ENCODE assay signal across 10 cellular contexts in the genomic region with DNA sequence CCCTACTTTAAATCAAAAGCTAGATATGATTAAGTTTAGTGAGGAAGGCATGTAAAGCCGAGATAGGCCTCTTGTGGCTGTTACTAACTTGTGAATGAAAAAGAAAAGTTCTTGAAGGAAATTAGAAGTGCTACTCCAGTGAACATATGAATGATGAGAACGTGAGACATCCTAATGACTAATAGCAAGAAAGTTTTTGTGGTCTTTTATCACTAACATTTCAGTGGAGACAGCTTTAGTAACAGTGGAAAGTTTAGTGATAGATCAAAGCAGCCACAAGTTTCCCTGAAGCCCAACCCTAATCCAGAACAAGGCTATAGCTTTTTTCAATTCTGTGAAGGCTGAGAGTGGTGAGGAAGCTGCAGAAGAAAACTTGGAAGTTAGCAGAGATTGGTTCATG.
DNase-seq lines count a peak whose midpoint lies in the region; ATAC-seq and TF ChIP-seq lines count a peak whose summit lies in the region.
"Had no signal": no experiment of that assay in that cellular context is flagged by ENCODE, and none has a peak within 500 bp of the region (broad histone marks: within the 10 kb centered on the region; RNA-seq: fewer than 3 reads in every experiment).

No MANE protein-coding gene starts in this region.

- no peak overlapping the region for H2AFZ ChIP-seq in trophoblast cell (ENCODE audit: insufficient read depth, low read length, poor library complexity)

- TF ChIP-seq CTCF in GM06990 (IDR thresholded peaks at IDR 0.05; ENCODE audit: insufficient read depth, low read length, poor library complexity, severe bottlenecking) (no peak), fibroblast of mammary gland (conservative IDR thresholded peaks at IDR 0.05; ENCODE audit: control insufficient read depth, insufficient read depth, low read depth, low read length) (no peak)

- ATAC-seq in GM21360 (IDR thresholded peaks at IDR 0.05; ENCODE audit: unreplicated experiment) = peak; percentile 52

- no peak overlapping the region for H3K14ac ChIP-seq in trophoblast cell (ENCODE audit: low read length)

- H4K8ac ChIP-seq in trophoblast cell (ENCODE audit: low read depth, low read length) = no peak overlapping the region

- H3K27ac ChIP-seq in effector memory CD4-positive, alpha-beta T cell (ENCODE audit: insufficient read depth, low read length, poor library complexity, severe bottlenecking) = no peak overlapping the region
- H3K27ac ChIP-seq in trophoblast cell (ENCODE audit: low read depth, low read length) = no peak overlapping the region
- H3K27ac ChIP-seq: transverse colon had no signal

- no peaks in the 10 kb centered on the region for H3K9me3 ChIP-seq in effector memory CD4-positive, alpha-beta T cell (ENCODE audit: control insufficient read depth, low read length)
- no peaks in the 10 kb centered on the region for H3K9me3 ChIP-seq in trophoblast cell (ENCODE audit: insufficient read depth, low read depth, low read length)
- H3K9me3 ChIP-seq: transverse colon had no signal

- H3K4me2 ChIP-seq in trophoblast cell (ENCODE audit: low read length) = no peak overlapping the region

- DNase-seq in GM06990 (ENCODE audit: extremely low read depth, insufficient read length) (peak; percentile 28), RKO (ENCODE audit: low spot score) (peak; percentile 17), fibroblast of mammary gland (ENCODE audit: low read depth) (peak; percentile 37), NCI-H345 (lab: John Stamatoyannopoulos, UW) (no peak), trophoblast cell (no peak)
- DNase-seq in activated effector memory CD4-positive, alpha-beta T cell treated with anti-CD3 and anti-CD28 coated beads, Interleukin-2, amount 50 U/mL, for 16 hours = no peak
- DNase-seq in effector memory CD4-positive, alpha-beta T cell = no peak
- DNase-seq: NCI-H1417, transverse colon had no signal

- H3K4ac ChIP-seq in trophoblast cell (ENCODE audit: low read depth, low read length) = no peak overlapping the region

- no peak overlapping the region for H4K12ac ChIP-seq in trophoblast cell (ENCODE audit: low read depth, low read length)

- no peaks in the 10 kb centered on the region for H3K4me1 ChIP-seq in effector memory CD4-positive, alpha-beta T cell (ENCODE audit: control insufficient read depth, insufficient read depth, low read length, poor library complexity, severe bottlenecking)
- no peaks in the 10 kb centered on the region for H3K4me1 ChIP-seq in trophoblast cell (ENCODE audit: control insufficient read depth in 1 of 2, insufficient read depth in 2 of 2, low read length in 2 of 2)
- H3K4me1 ChIP-seq: transverse colon had no signal

- H3K36me3 ChIP-seq in GM06990 (ENCODE audit: control insufficient read depth, insufficient read depth, low read length) (no peaks in the 10 kb centered on the region), trophoblast cell (ENCODE audit: control insufficient read depth in 1 of 2, insufficient read depth in 2 of 2, low read length in 2 of 2) (no peaks in the 10 kb centered on the region)
- H3K36me3 ChIP-seq in effector memory CD4-positive, alpha-beta T cell (ENCODE audit: control insufficient read depth, insufficient read depth, low read length) = no peaks in the 10 kb centered on the region
- H3K36me3 ChIP-seq: transverse colon had no signal

- H3K4me3 ChIP-seq in GM06990 (replicated peaks; ENCODE audit: low read depth, low read length) (no peak overlapping the region), fibroblast of mammary gland (ENCODE audit: control insufficient read depth, low read depth, low read length) (no peak overlapping the region), trophoblast cell (ENCODE audit: low read depth, low read length) (no peak overlapping the region)
- no peak overlapping the region for H3K4me3 ChIP-seq in effector memory CD4-positive, alpha-beta T cell (ENCODE audit: insufficient read depth, low read depth, low read length, poor library complexity, severe bottlenecking)
- H3K4me3 ChIP-seq: transverse colon had no signal

- no peak overlapping the region for H2BK12ac ChIP-seq in trophoblast cell (ENCODE audit: low read length)

- no peak overlapping the region for H2AK5ac ChIP-seq in trophoblast cell (ENCODE audit: low read length)

- no peak overlapping the region for H3K18ac ChIP-seq in trophoblast cell (ENCODE audit: low read length)

- no peaks in the 10 kb centered on the region for H3K79me1 ChIP-seq in trophoblast cell (ENCODE audit: low read length)

- H2BK5ac ChIP-seq in trophoblast cell (ENCODE audit: low read depth, low read length, poor library complexity) = no peak overlapping the region

- H4K91ac ChIP-seq in trophoblast cell (ENCODE audit: low read depth, low read length) = no peak overlapping the region

- H3K9ac ChIP-seq in trophoblast cell (ENCODE audit: low read length) = no peak overlapping the region

- WGBS in trophoblast cell (ENCODE audit: extremely low coverage, insufficient coverage, insufficient read length) = no CpG with 5 or more reads among the region's 2 CpGs

- no peaks in the 10 kb centered on the region for H3K79me2 ChIP-seq in trophoblast cell (ENCODE audit: control insufficient read depth, insufficient read depth, low read length, poor library complexity)

- H3K27me3 ChIP-seq in GM06990 (replicated peaks; ENCODE audit: control insufficient read depth, insufficient read depth, low read length) = no peaks in the 10 kb centered on the region; the same call in 1 of the 2 replicates
- H3K27me3 ChIP-seq in effector memory CD4-positive, alpha-beta T cell (replicated peaks; ENCODE audit: control insufficient read depth, insufficient read depth, low read length, poor library complexity, severe bottlenecking) = no peaks in the 10 kb centered on the region
- H3K27me3 ChIP-seq in trophoblast cell (ENCODE audit: insufficient read depth, low read length) = no peaks in the 10 kb centered on the region
- H3K27me3 ChIP-seq: transverse colon had no signal

- no peak overlapping the region for H3K23ac ChIP-seq in trophoblast cell (ENCODE audit: low read length)

- H2BK120ac ChIP-seq in trophoblast cell (ENCODE audit: insufficient read depth, low read length, poor library complexity) = no peak overlapping the region

Comparison
In these comparisons a context has a peak if more than half of its experiments do, and no peak if none do; other contexts are left out.
1. DNase-seq: peak in GM06990 (single experiment), RKO (single experiment) and fibroblast of mammary gland (single experiment); none in NCI-H345 (single experiment), activated effector memory CD4-positive, alpha-beta T cell treated with anti-CD3 and anti-CD28 coated beads, Interleukin-2, amount 50 U/mL, for 16 hours (single experiment), effector memory CD4-positive, alpha-beta T cell (0 of 3) and trophoblast cell (0 of 2).